ENCODE assay signal across 17 cellular contexts in the genomic region with DNA sequence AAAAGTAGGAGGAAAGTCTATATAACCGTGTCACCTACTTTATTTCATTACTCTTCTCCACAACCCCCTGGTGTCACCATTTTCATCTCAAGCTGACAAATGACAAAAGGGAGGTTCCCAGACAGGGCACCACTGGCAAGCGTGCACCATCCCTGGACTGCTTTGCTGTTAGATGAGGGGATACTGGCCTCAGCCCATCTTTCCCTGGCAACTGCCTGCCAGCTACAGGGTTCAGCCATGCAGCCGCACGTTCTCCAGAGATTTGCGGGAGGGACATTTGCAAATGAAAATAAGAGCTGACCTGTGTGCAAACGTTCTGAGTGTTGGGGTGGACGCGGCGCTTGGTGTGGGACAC. TPM values are rescaled to one million over a fixed set of nuclear protein-coding genes. Genes with fewer than 3 reads are reported as not detected.
DNase-seq lines count a peak whose midpoint lies in the region; ATAC-seq and TF ChIP-seq lines count a peak whose summit lies in the region.
"Had no signal": no experiment of that assay in that cellular context is flagged by ENCODE, and none has a peak within 500 bp of the region (broad histone marks: within the 10 kb centered on the region; RNA-seq: fewer than 3 reads in every experiment).

No MANE protein-coding gene starts in this region.

- intact Hi-C loops in Right ventricle myocardium superior (cut with DNase I) (no loop called here), left ventricle myocardium superior (cut with micrococcal nuclease) (no loop called here), posterior vena cava (cut with DNase I) (no loop called here)

- no peak for ATAC-seq in Right ventricle myocardium superior (ENCODE audit: poor library complexity)
- ATAC-seq in left ventricle myocardium superior, result no peak
- ATAC-seq in GM21825 (IDR thresholded peaks at IDR 0.05; ENCODE audit: unreplicated experiment), result no peak

- peaks cover 23 to 86% (median 65%) of the 10 kb centered on the region in 4 donors for H3K4me1 ChIP-seq in liver (ENCODE audit: control insufficient read depth in 4 of 4, insufficient read depth in 4 of 4, low read length in 3 of 4)
- H3K4me1 ChIP-seq: HAP-1 had no signal

- peak overlapping the region; percentile 69 to 87 for H3K27ac ChIP-seq in liver (ENCODE audit: low read depth in 1 of 2, low read length in 2 of 2)
- H3K27ac ChIP-seq: BLaER1 treated with 17β-estradiol and CSF1 and Interleukin-3, amounts not matched to agents 10 nM and 100 nM had no signal

- peak; percentile 27 for DNase-seq in Right ventricle myocardium superior
- DNase-seq in left ventricle myocardium superior, result no peak
- DNase-seq in posterior vena cava (ENCODE audit: low spot score), result peak; percentile 73
- no peak for DNase-seq in SKM-1 (lab: John Stamatoyannopoulos, UW; ENCODE audit: unreplicated experiment)
- no peak for DNase-seq in HCEC 1CT
- DNase-seq: ACHN; CD4-positive, alpha-beta T cell; DMS153; DMS79 treated with DMSO at 0.1 percent for 48 hours; EL; HFFc6 had no signal

- no peak for TF ChIP-seq CTCF in liver (IDR thresholded peaks at IDR 0.05; ENCODE audit: low read depth, low read length, missing input control)

- peak overlapping the region in 1 of 2 donors; percentile 36 for H3K9ac ChIP-seq in liver (ENCODE audit: low read depth in 1 of 2, low read length in 2 of 2)
- H3K9ac ChIP-seq: BLaER1 treated with 17β-estradiol and CSF1 and Interleukin-3, amounts not matched to agents 10 nM and 100 nM had no signal

- 37% methylated on average over 9 of the region's 9 CpGs for WGBS in liver

- H3K9me3 ChIP-seq in liver (ENCODE audit: control insufficient read depth in 4 of 4, low read length in 3 of 4), result no peaks in the 10 kb centered on the region
- H3K9me3 ChIP-seq: BLaER1 treated with 17β-estradiol and CSF1 and Interleukin-3, amounts not matched to agents 10 nM and 100 nM; HAP-1 had no signal

- H3K27me3 ChIP-seq in liver (ENCODE audit: control insufficient read depth in 4 of 4, insufficient read depth in 4 of 4, low read length in 3 of 4), result no peaks in the 10 kb centered on the region
- H3K27me3 ChIP-seq: BLaER1 treated with 17β-estradiol and CSF1 and Interleukin-3, amounts not matched to agents 10 nM and 100 nM had no signal

- H3K36me3 ChIP-seq in liver (ENCODE audit: control insufficient read depth in 4 of 4, insufficient read depth in 3 of 4, low read depth in 1 of 4, low read length in 3 of 4), result no peaks in the 10 kb centered on the region
- H3K36me3 ChIP-seq: BLaER1 treated with 17β-estradiol and CSF1 and Interleukin-3, amounts not matched to agents 10 nM and 100 nM; HAP-1 had no signal

- peak overlapping the region; percentile 45 to 85 (median 73) for H3K4me3 ChIP-seq in liver (ENCODE audit: low read depth in 1 of 3, low read length in 3 of 3)
- H3K4me3 ChIP-seq: BLaER1 treated with 17β-estradiol and CSF1 and Interleukin-3, amounts not matched to agents 10 nM and 100 nM; HAP-1 had no signal

- no peak for TF ChIP-seq RAD21 in liver (IDR thresholded peaks at IDR 0.05)

TF ChIP-seq in liver, 16 proteins besides CTCF, POLR2A, EP300 and RAD21:
- TF ChIP-seq GABPA (IDR thresholded peaks at IDR 0.05 in 1 of 2, conservative IDR thresholded peaks at IDR 0.05 in 1 of 2), result no peak
- TF ChIP-seq NR2F2 (IDR thresholded peaks at IDR 0.05), result no peak
- TF ChIP-seq HNF4A (conservative IDR thresholded peaks at IDR 0.05), result no peak
- peak; percentile 28 for TF ChIP-seq YY1 (IDR thresholded peaks at IDR 0.05)
- no peak for TF ChIP-seq RXRA (IDR thresholded peaks at IDR 0.05)
- no peak for TF ChIP-seq FOXA1 (IDR thresholded peaks at IDR 0.05)
- TF ChIP-seq SP1 (IDR thresholded peaks at IDR 0.05), result no peak
- no peak for TF ChIP-seq EGR1 (IDR thresholded peaks at IDR 0.05; ENCODE audit: low read depth in 2 of 2)

RNA-seq across cellular contexts. Expression of gene UROC1, which starts 0.7 kb away (rescaled TPM):
- not detected for total RNA-seq in Right ventricle myocardium superior
- total RNA-seq in left ventricle myocardium superior, result not detected
- total RNA-seq in liver, result 10 to 100 TPM in 1 of 2 donors, 1 to 10 TPM in 1; 5.9 to 28.4 TPM
- 10 to 100 TPM; 16.5 to 20.0 TPM for polyA plus RNA-seq in liver
- not detected for total RNA-seq in posterior vena cava
- total RNA-seq: A172; CD4-positive, alpha-beta T cell; H1; HFFc6 had no signal

RNA-seq across cellular contexts. Expression of gene CHST13, which starts 7.0 kb away (rescaled TPM):
- total RNA-seq in Right ventricle myocardium superior (0.11 TPM), left ventricle myocardium superior (0.45 TPM), liver (10 to 100 TPM; 19.7 to 39.1 TPM), posterior vena cava (under 1 TPM; 0.86 to 0.88 TPM)
- polyA plus RNA-seq in liver, result 10 to 100 TPM; 22.1 to 28.3 TPM
- total RNA-seq: A172; CD4-positive, alpha-beta T cell; HFFc6 had no signal

RNA-seq across cellular contexts. Expression of gene ZXDC, which starts 41.2 kb away (rescaled TPM):
- total RNA-seq in Right ventricle myocardium superior, result 16.1 TPM
- total RNA-seq in left ventricle myocardium superior, result 17.9 TPM
- total RNA-seq in liver, result 10 to 100 TPM; 17.2 to 42.3 TPM
- polyA plus RNA-seq in liver, result 10 to 100 TPM in 1 of 2 donors, 1 to 10 TPM in 1; 7.0 to 10.5 TPM
- 10 to 100 TPM; 26.8 to 26.9 TPM for total RNA-seq in posterior vena cava

RNA-seq across cellular contexts. Expression of gene C3orf22, which starts 41.8 kb away (rescaled TPM):
- total RNA-seq in Right ventricle myocardium superior (not detected), left ventricle myocardium superior (not detected), liver (not detected), posterior vena cava (not detected)
- polyA plus RNA-seq in liver, result not detected
- total RNA-seq: A172; CD4-positive, alpha-beta T cell; H1; HFFc6 had no signal
- polyA plus RNA-seq: H1 had no signal

Comparison
In these comparisons a context has a peak if more than half of its experiments do, and no peak if none do; other contexts are left out.
1. DNase-seq: peak in Right ventricle myocardium superior (single experiment) and posterior vena cava (single experiment); none in left ventricle myocardium superior (single experiment), SKM-1 (single experiment) and HCEC 1CT (single experiment).
2. RNA of gene CHST13, which starts 7.0 kb away (total RNA-seq): 19.7 to 39.1 TPM in liver; 0.86 to 0.88 TPM in posterior vena cava, 0.45 TPM in left ventricle myocardium superior (single experiment) and 0.11 TPM in Right ventricle myocardium superior (single experiment); every median in the first group is over 10 times any median in the second.